In genomic region chr4:67545996-67546356, GRCh38 we compare ENCODE assay signal across 7 cellular contexts. TPM values are rescaled to one million over a fixed set of nuclear protein-coding genes. Genes with fewer than 3 reads are reported as not detected.
DNase-seq lines count a peak whose midpoint lies in the region; TF ChIP-seq lines count a peak whose summit lies in the region.

No MANE protein-coding gene starts in this region.

- H3K18ac ChIP-seq in trophoblast cell (ENCODE audit: low read length) = no peak overlapping the region

- no peaks in the 10 kb centered on the region for H3F3A ChIP-seq in GM23248 (ENCODE audit: insufficient read depth)

- no peak overlapping the region for H3K23ac ChIP-seq in trophoblast cell (ENCODE audit: low read length)

- 41 to 47% methylated on average over 4 of the region's 4 CpGs for WGBS in GM23248 (ENCODE audit: low coverage in 1 of 2, low lambda C conversion rate in 2 of 2, missing lambda C conversion rate in 2 of 2), 2 experiments
- no CpG with 5 or more reads among the region's 4 CpGs for WGBS in trophoblast cell (ENCODE audit: extremely low coverage, insufficient coverage, insufficient read length)

- H3K36me3 ChIP-seq in GM23248 (ENCODE audit: low read depth) (0 out of 2 replicates have a peak, but pooled peaks cover 12% of the 10 kb centered on the region), trophoblast cell (ENCODE audit: control insufficient read depth in 1 of 2, insufficient read depth in 2 of 2, low read length in 2 of 2) (no peaks in the 10 kb centered on the region)

- peaks cover 5% of the 10 kb centered on the region for H3K79me1 ChIP-seq in trophoblast cell (ENCODE audit: low read length)

- peak overlapping the region; percentile 51 for H3K27ac ChIP-seq in GM23248
- peak overlapping the region in 58 of 59 donors; percentile 4 to 94 (median 88) for H3K27ac ChIP-seq in dorsolateral prefrontal cortex
- no peak overlapping the region for H3K27ac ChIP-seq in trophoblast cell (ENCODE audit: low read depth, low read length)

- H3K14ac ChIP-seq in trophoblast cell (ENCODE audit: low read length) = no peak overlapping the region

- H3K79me2 ChIP-seq in GM23248 (ENCODE audit: insufficient read depth) (peaks cover 43% of the 10 kb centered on the region), trophoblast cell (ENCODE audit: control insufficient read depth, insufficient read depth, low read length, poor library complexity) (peaks cover 6% of the 10 kb centered on the region)

- H3K9me3 ChIP-seq in GM23248 (ENCODE audit: low read depth) = no peaks in the 10 kb centered on the region
- no peaks in the 10 kb centered on the region for H3K9me3 ChIP-seq in trophoblast cell (ENCODE audit: insufficient read depth, low read depth, low read length)

- TF ChIP-seq CTCF in dorsolateral prefrontal cortex (IDR thresholded peaks at IDR 0.05 in 54 of 56, conservative IDR thresholded peaks at IDR 0.05 in 2 of 56; ENCODE audit: low read depth in 1 of 56, partially characterized antibody in 56 of 56) (no peak), GM20000 (IDR thresholded peaks at IDR 0.05; ENCODE audit: extremely low read depth, missing control alignments) (no peak)

- H3K4me1 ChIP-seq in GM23248 (ENCODE audit: insufficient read depth) (peaks cover 15% of the 10 kb centered on the region; the same call in 1 of the 2 replicates), trophoblast cell (ENCODE audit: control insufficient read depth in 1 of 2, insufficient read depth in 2 of 2, low read length in 2 of 2) (no peaks in the 10 kb centered on the region)

- peak overlapping the region; percentile 96 for H3K4me3 ChIP-seq in GM23248
- peak overlapping the region; percentile 50 to 96 (median 84) for H3K4me3 ChIP-seq in dorsolateral prefrontal cortex
- no peak overlapping the region for H3K4me3 ChIP-seq in trophoblast cell (ENCODE audit: low read depth, low read length)

- no peak overlapping the region for H4K8ac ChIP-seq in trophoblast cell (ENCODE audit: low read depth, low read length)

- DNase-seq in GM23248 = no peak
- DNase-seq in NCI-H526 (lab: John Stamatoyannopoulos, UW) = peak; percentile 4 to 26
- peak in 1 of 10 donors; percentile 14 for DNase-seq in dorsolateral prefrontal cortex
- DNase-seq in trophoblast cell = peak in 1 of 2 donors; percentile 21
- DNase-seq in NCI-H1930 (lab: John Stamatoyannopoulos, UW) = no peak
- DNase-seq in GM20000 (ENCODE audit: low spot score) = no peak
- no peak for DNase-seq in NCI-H2107 treated with DMSO at 0.1 percent for 48 hours (lab: John Stamatoyannopoulos, UW; ENCODE audit: unreplicated experiment)

- H3K9ac ChIP-seq in GM23248 (peak overlapping the region; percentile 77), trophoblast cell (ENCODE audit: low read length) (no peak overlapping the region)

- H3K27me3 ChIP-seq in GM23248 (replicated peaks; ENCODE audit: insufficient read depth) = no peaks in the 10 kb centered on the region
- H3K27me3 ChIP-seq in dorsolateral prefrontal cortex = no peaks in the 10 kb centered on the region
- H3K27me3 ChIP-seq in trophoblast cell (ENCODE audit: insufficient read depth, low read length) = no peaks in the 10 kb centered on the region

- in situ Hi-C loops in GM23248 (cut with MboI) = no loop called here

- H2BK12ac ChIP-seq in trophoblast cell (ENCODE audit: low read length) = no peak overlapping the region

- no peak overlapping the region for H2BK5ac ChIP-seq in trophoblast cell (ENCODE audit: low read depth, low read length, poor library complexity)

- H4K12ac ChIP-seq in trophoblast cell (ENCODE audit: low read depth, low read length) = no peak overlapping the region

- H2BK120ac ChIP-seq in trophoblast cell (ENCODE audit: insufficient read depth, low read length, poor library complexity) = no peak overlapping the region

- no peaks in the 10 kb centered on the region for H3K9me2 ChIP-seq in GM23248 (ENCODE audit: insufficient read depth)

- H4K20me1 ChIP-seq in GM23248 (ENCODE audit: insufficient read depth) = no peaks in the 10 kb centered on the region

- H3K4me2 ChIP-seq in GM23248 (ENCODE audit: unreplicated experiment) = peak overlapping the region; percentile 58
- H3K4me2 ChIP-seq in trophoblast cell (ENCODE audit: low read length) = peak overlapping the region; percentile 44

- no peak overlapping the region for H2AK5ac ChIP-seq in trophoblast cell (ENCODE audit: low read length)

- intact Hi-C loops in dorsolateral prefrontal cortex (cut with DNase I) = loop anchor here (2.0 to 10.0 kb wide), 3 partner anchors 155 to 629 kb away; partner anchors contain the start of gene UBA6 (in 2 of the 2)

- H3K4ac ChIP-seq in trophoblast cell (ENCODE audit: low read depth, low read length) = no peak overlapping the region

- H4K91ac ChIP-seq in trophoblast cell (ENCODE audit: low read depth, low read length) = no peak overlapping the region

- H2AFZ ChIP-seq in GM23248 (peak overlapping the region; percentile 78), trophoblast cell (ENCODE audit: insufficient read depth, low read length, poor library complexity) (no peak overlapping the region)

RNA-seq across cellular contexts. Expression of gene CENPC, which starts 0.7 kb away (rescaled TPM):
- 6.6 and 11.3 TPM in 2 replicates for total RNA-seq in GM23248 (2014; rRNA removed; shearing (Covaris generic))
- polyA plus RNA-seq in GM23248 (2016; fragmentation: Nextera tagmentation; extraction: Ambion mirVana) = 8.4 and 10.1 TPM in 2 replicates
- 10 to 100 TPM; 30.9 to 68.9 (median 46.0) TPM for total RNA-seq in dorsolateral prefrontal cortex
- 10.2 and 10.4 TPM in 2 replicates for polyA plus RNA-seq in trophoblast cell (2013)

RNA-seq across cellular contexts. Expression of gene STAP1, which starts 12.6 kb away (rescaled TPM):
- not detected in 2 replicates for total RNA-seq in GM23248 (2014; rRNA removed; shearing (Covaris generic))
- not detected in 2 replicates for polyA plus RNA-seq in GM23248 (2016; fragmentation: Nextera tagmentation; extraction: Ambion mirVana)
- not detected for total RNA-seq in dorsolateral prefrontal cortex
- polyA plus RNA-seq in trophoblast cell (2013) = not detected in 2 replicates

Comparison
In these comparisons a context has a peak if more than half of its experiments do, and no peak if none do; other contexts are left out.
1. DNase-seq: peak in NCI-H526 (2 of 2); none in GM23248 (single experiment), NCI-H1930 (0 of 2), GM20000 (single experiment) and NCI-H2107 treated with DMSO at 0.1 percent for 48 hours (single experiment).